ENCODE assay signal across 12 cellular contexts in genomic region chr22:35329114-35329847, GRCh38. TPM values are rescaled to one million over a fixed set of nuclear protein-coding genes. Genes with fewer than 3 reads are reported as not detected.
DNase-seq lines count a peak whose midpoint lies in the region; ATAC-seq and TF ChIP-seq lines count a peak whose summit lies in the region.
"Had no signal": no experiment of that assay in that cellular context is flagged by ENCODE, and none has a peak within 500 bp of the region (broad histone marks: within the 10 kb centered on the region; RNA-seq: fewer than 3 reads in every experiment).

No MANE protein-coding gene starts in this region.

- peak overlapping the region; percentile 58; the same call in 1 of the 2 replicates for H3K4me2 ChIP-seq in OCI-LY1 (ENCODE audit: low read length)
- H3K4me2 ChIP-seq in hepatocyte: no peak overlapping the region

- H3K79me2 ChIP-seq in OCI-LY1 (ENCODE audit: insufficient read depth, low read length) (no peaks in the 10 kb centered on the region), hepatocyte (no peaks in the 10 kb centered on the region)

- peaks cover 66% of the 10 kb centered on the region for H3K4me1 ChIP-seq in left ventricle myocardium inferior
- H3K4me1 ChIP-seq in OCI-LY1 (ENCODE audit: insufficient read depth, low read length, severe bottlenecking): peaks cover 29% of the 10 kb centered on the region
- no peaks in the 10 kb centered on the region for H3K4me1 ChIP-seq in hepatocyte (ENCODE audit: insufficient read depth)
- H3K4me1 ChIP-seq in upper lobe of left lung: peaks cover 17 to 28% (median 24%) of the 10 kb centered on the region in 4 donors
- H3K4me1 ChIP-seq: SJCRH30 had no signal

- H3K4me3 ChIP-seq in left ventricle myocardium inferior (no peak overlapping the region), OCI-LY1 (ENCODE audit: low read depth, low read length, poor library complexity, severe bottlenecking) (no peak overlapping the region), hepatocyte (no peak overlapping the region), upper lobe of left lung (no peak overlapping the region)
- H3K4me3 ChIP-seq: SJCRH30 had no signal

- H2AFZ ChIP-seq in OCI-LY1 (ENCODE audit: low read length) (no peak overlapping the region), hepatocyte (no peak overlapping the region)

- DNase-seq in left ventricle myocardium inferior (no peak), left cardiac atrium (no peak), hepatocyte (ENCODE audit: low spot score) (no peak), upper lobe of left lung (no peak), pons (ENCODE audit: low spot score) (no peak)
- DNase-seq: activated B cell treated with CpG ODN at 0.5 μM for 24 hours, NCI-H1092 treated with DMSO at 0.1 percent for 48 hours, NCI-H510A treated with DMSO at 0.1 percent for 48 hours, SJCRH30 had no signal

- peak overlapping the region; percentile 75 for H3K27ac ChIP-seq in left ventricle myocardium inferior (replicated peaks)
- H3K27ac ChIP-seq in OCI-LY1 (ENCODE audit: low read depth, low read length, poor library complexity, severe bottlenecking): peak overlapping the region; percentile 5
- H3K27ac ChIP-seq in hepatocyte: no peak overlapping the region
- peak overlapping the region; percentile 75 to 87 (median 80) for H3K27ac ChIP-seq in upper lobe of left lung
- H3K27ac ChIP-seq: SJCRH30 had no signal

- no peak overlapping the region for H3K9ac ChIP-seq in OCI-LY1 (ENCODE audit: low read length)

- H4K20me1 ChIP-seq in OCI-LY1 (ENCODE audit: insufficient read depth, low read length) (no peaks in the 10 kb centered on the region), hepatocyte (ENCODE audit: insufficient read depth, poor library complexity, severe bottlenecking) (no peaks in the 10 kb centered on the region)

- H3K9me2 ChIP-seq in OCI-LY1 (ENCODE audit: low read depth, low read length) (no peaks in the 10 kb centered on the region), hepatocyte (replicated peaks; ENCODE audit: insufficient read depth) (no peaks in the 10 kb centered on the region)

- 84% methylated on average over 12 of the region's 12 CpGs for WGBS in hepatocyte (ENCODE audit: low lambda C conversion rate, missing lambda C conversion rate)
- 70 to 83% methylated on average over 12 of the region's 12 CpGs for WGBS in upper lobe of left lung, 2 donors

- intact Hi-C loops in left ventricle myocardium inferior (cut with micrococcal nuclease) (no loop called here), left cardiac atrium (cut with DNase I) (no loop called here)

- TF ChIP-seq CTCF in left ventricle myocardium inferior (IDR thresholded peaks at IDR 0.05; ENCODE audit: borderline replicate concordance) (no peak), OCI-LY1 (IDR thresholded peaks at IDR 0.05; ENCODE audit: low read length) (peak; percentile 41), hepatocyte (IDR thresholded peaks at IDR 0.05; ENCODE audit: poor library complexity) (peak; percentile 9), upper lobe of left lung (IDR thresholded peaks at IDR 0.05) (no peak)

- H3F3A ChIP-seq in OCI-LY1 (ENCODE audit: insufficient read depth, low read length): no peaks in the 10 kb centered on the region

- TF ChIP-seq POLR2A in upper lobe of left lung (IDR thresholded peaks at IDR 0.05): no peak

- TF ChIP-seq EP300 in upper lobe of left lung (IDR thresholded peaks at IDR 0.05): no peak

- H3K36me3 ChIP-seq in left ventricle myocardium inferior: peaks cover 84% of the 10 kb centered on the region
- H3K36me3 ChIP-seq in OCI-LY1 (ENCODE audit: insufficient read depth, low read length): peaks cover 34% of the 10 kb centered on the region
- no peaks in the 10 kb centered on the region for H3K36me3 ChIP-seq in hepatocyte (replicated peaks; ENCODE audit: insufficient read depth, low read depth)
- peaks cover 33 to 92% (median 81%) of the 10 kb centered on the region in 4 donors for H3K36me3 ChIP-seq in upper lobe of left lung
- H3K36me3 ChIP-seq: SJCRH30 had no signal

- ATAC-seq in left cardiac atrium (no peak), upper lobe of left lung (ENCODE audit: low FRiP score in 2 of 2) (no peak), HG02938 (IDR thresholded peaks at IDR 0.05; ENCODE audit: unreplicated experiment) (no peak), HG03045 (IDR thresholded peaks at IDR 0.05; ENCODE audit: unreplicated experiment) (no peak)

- H3K9me3 ChIP-seq in left ventricle myocardium inferior (replicated peaks) (no peaks in the 10 kb centered on the region), OCI-LY1 (ENCODE audit: low read length) (no peaks in the 10 kb centered on the region), hepatocyte (ENCODE audit: low read depth) (no peaks in the 10 kb centered on the region), upper lobe of left lung (no peaks in the 10 kb centered on the region)
- H3K9me3 ChIP-seq: SJCRH30 had no signal

- H3K27me3 ChIP-seq in left ventricle myocardium inferior (ENCODE audit: low read depth): no peaks in the 10 kb centered on the region
- no peaks in the 10 kb centered on the region for H3K27me3 ChIP-seq in OCI-LY1 (ENCODE audit: insufficient read depth, low read length)
- no peaks in the 10 kb centered on the region for H3K27me3 ChIP-seq in hepatocyte
- H3K27me3 ChIP-seq in upper lobe of left lung: no peaks in the 10 kb centered on the region
- H3K27me3 ChIP-seq: SJCRH30 had no signal

RNA-seq across cellular contexts. Expression of gene TOM1, which starts 29.6 kb away (rescaled TPM):
- total RNA-seq in left ventricle myocardium inferior: 68.0 TPM
- 10 to 100 TPM; 45.1 to 57.9 TPM for total RNA-seq in left cardiac atrium
- 108 and 110 TPM in 2 replicates for total RNA-seq in hepatocyte
- polyA plus RNA-seq in hepatocyte: 105 and 114 TPM in 2 replicates
- 100 to 1,000 TPM in 2 of 6 donors, 10 to 100 TPM in 4; 79.2 to 194 (median 94.6) TPM for total RNA-seq in upper lobe of left lung

RNA-seq across cellular contexts. Expression of gene HMOX1, which starts 51.6 kb away (rescaled TPM):
- total RNA-seq in left ventricle myocardium inferior: 4.8 TPM
- total RNA-seq in left cardiac atrium: 10 to 100 TPM; 13.6 to 16.0 TPM
- total RNA-seq in hepatocyte: 34.8 and 43.8 TPM in 2 replicates
- polyA plus RNA-seq in hepatocyte: 51.0 and 58.6 TPM in 2 replicates
- 100 to 1,000 TPM in 1 of 6 donors, 10 to 100 TPM in 5; 22.0 to 306 (median 77.9) TPM for total RNA-seq in upper lobe of left lung

Comparison
In these comparisons a context has a peak if more than half of its experiments do, and no peak if none do; other contexts are left out.
1. CTCF ChIP-seq: peak in OCI-LY1 (single experiment) and hepatocyte (single experiment); none in left ventricle myocardium inferior (single experiment) and upper lobe of left lung (0 of 6).